Comparison of ENCODE assay signal across 11 cellular contexts in genomic region chr1:27789511-27790154, GRCh38. TPM values are rescaled to one million over a fixed set of nuclear protein-coding genes. Genes with fewer than 3 reads are reported as not detected.
A peak's percentile ranks its signal among the peaks of the same experiment; 100 is the strongest.
DNase-seq lines count a peak whose midpoint lies in the region; ATAC-seq and TF ChIP-seq lines count a peak whose summit lies in the region.
"Had no signal": no experiment of that assay in that cellular context is flagged by ENCODE, and none has a peak within 500 bp of the region (broad histone marks: within the 10 kb centered on the region; RNA-seq: fewer than 3 reads in every experiment).

No MANE protein-coding gene starts in this region.

- H3K4me2 ChIP-seq in mammary epithelial cell (ENCODE audit: insufficient read depth, low read depth, low read length), result no peak overlapping the region

- TF ChIP-seq POLR2A in stomach (IDR thresholded peaks at IDR 0.05) (no peak), ovary (IDR thresholded peaks at IDR 0.05) (no peak)

- H3K4me3 ChIP-seq in mammary epithelial cell (replicated peaks in 1 of 3; ENCODE audit: insufficient read depth in 1 of 3, low read depth in 2 of 3, low read length in 3 of 3), result no peak overlapping the region
- H3K4me3 ChIP-seq in stomach, result no peak overlapping the region
- H3K4me3 ChIP-seq in ovary, result no peak overlapping the region

- no peak for TF ChIP-seq EP300 in stomach (IDR thresholded peaks at IDR 0.05)
- TF ChIP-seq EP300 in ovary (IDR thresholded peaks at IDR 0.05), result no peak

- H2AFZ ChIP-seq in mammary epithelial cell (ENCODE audit: low read depth, low read length), result no peak overlapping the region

- BruUV-seq in mammary epithelial cell (replicated peaks; lab: Mats Ljungman, UMichigan), result no TSS peak

- H3K27me3 ChIP-seq in mammary epithelial cell (ENCODE audit: insufficient read depth, low read length) (no peaks in the 10 kb centered on the region), stomach (no peaks in the 10 kb centered on the region), ovary (no peaks in the 10 kb centered on the region)

- no peaks in the 10 kb centered on the region for H4K20me1 ChIP-seq in mammary epithelial cell (ENCODE audit: insufficient read depth, low read length)

- H3K4me1 ChIP-seq in mammary epithelial cell (ENCODE audit: insufficient read depth, low read length) (peaks cover 9% of the 10 kb centered on the region), stomach (peaks cover 32 to 68% (median 50%) of the 10 kb centered on the region in 4 donors), ovary (ENCODE audit: insufficient read depth) (no peaks in the 10 kb centered on the region)

- DNase-seq in MV-4-11 (lab: John Stamatoyannopoulos, UW) (peak; percentile 53), mammary epithelial cell (peak; percentile 4), left colon (no peak), stomach (peak; percentile 59), superior temporal gyrus (ENCODE audit: extremely low spot score) (no peak), ovary (no peak), cortex of kidney (lab: John Stamatoyannopoulos, UW) (no peak)
- DNase-seq: NCI-H1436, posterior cingulate gyrus, SW 1271 had no signal

- H3K79me2 ChIP-seq in mammary epithelial cell (ENCODE audit: insufficient read depth, low read length), result peaks cover 29% of the 10 kb centered on the region

- CTCF ChIA-PET in mammary epithelial cell (lab: Charles Lee; ENCODE audit: low non-redundant PET), result no interaction called here

- H3K27ac ChIP-seq in mammary epithelial cell (ENCODE audit: insufficient read depth, low read depth, low read length), result no peak overlapping the region
- peak overlapping the region in 4 of 5 donors; percentile 78 to 84 (median 82) for H3K27ac ChIP-seq in stomach
- no peak overlapping the region for H3K27ac ChIP-seq in ovary

- TF ChIP-seq CTCF in mammary epithelial cell (conservative IDR thresholded peaks at IDR 0.05 in 1 of 2, IDR thresholded peaks at IDR 0.05 in 1 of 2; ENCODE audit: extremely low read depth in 1 of 2, insufficient read depth in 1 of 2, low read depth in 1 of 2, low read length in 2 of 2), result no peak
- no peak for TF ChIP-seq CTCF in stomach (IDR thresholded peaks at IDR 0.05)
- no peak for TF ChIP-seq CTCF in ovary (IDR thresholded peaks at IDR 0.05)

- intact Hi-C loops in mammary epithelial cell (cut with micrococcal nuclease), result no loop called here
- intact Hi-C loops in left colon (cut with DNase I, micrococcal nuclease), result no loop called here
- intact Hi-C loops in stomach (cut with DNase I; ENCODE audit: low total_unique reads), result no loop called here
- intact Hi-C loops in ovary (cut with DNase I), result no loop called here

- H3K9me3 ChIP-seq in mammary epithelial cell (replicated peaks; ENCODE audit: insufficient read depth, low read length), result no peaks in the 10 kb centered on the region
- H3K9me3 ChIP-seq in stomach, result no peaks in the 10 kb centered on the region
- no peaks in the 10 kb centered on the region for H3K9me3 ChIP-seq in ovary

- ATAC-seq in left colon (peak; percentile 58), GM21423 (IDR thresholded peaks at IDR 0.05; ENCODE audit: unreplicated experiment) (no peak)

- dilution Hi-C loops in mammary epithelial cell (cut with HindIII; ENCODE audit: low sequenced_read_pairs), result no loop called here

- in situ Hi-C loops in mammary epithelial cell (cut with MboI; ENCODE audit: low sequenced_read_pairs in 2 of 2), result no loop called here

- H3K9ac ChIP-seq in mammary epithelial cell (ENCODE audit: insufficient read depth, low read length), result no peak overlapping the region

- 100% methylated on average over 4 of the region's 4 CpGs for WGBS in mammary epithelial cell (ENCODE audit: low coverage, missing lambda C conversion rate)
- WGBS in stomach, 5 donors, result 27 to 43% (median 36%) methylated on average over 4 of the region's 4 CpGs
- WGBS in ovary, 3 donors, result 74 to 79% (median 79%) methylated on average over 4 of the region's 4 CpGs

- H3K36me3 ChIP-seq in mammary epithelial cell (ENCODE audit: insufficient read depth, low read length) (peaks cover 11% of the 10 kb centered on the region), stomach (peaks cover 31 to 50% (median 49%) of the 10 kb centered on the region in 4 donors), ovary (no peaks in the 10 kb centered on the region)

RNA-seq across cellular contexts. Expression of gene STX12, which starts 16.6 kb away (rescaled TPM):
- total RNA-seq in mammary epithelial cell (10 to 100 TPM; 39.1 to 59.8 TPM), left colon (10 to 100 TPM; 64.0 to 68.8 TPM), stomach (100 to 1,000 TPM in 2 of 5 donors, 10 to 100 TPM in 3; 10.7 to 312 (median 94.2) TPM), ovary (10 to 100 TPM; 34.3 to 45.7 (median 41.2) TPM)
- polyA plus RNA-seq in mammary epithelial cell (13.0 TPM), stomach (100 to 1,000 TPM in 1 of 3 donors, 10 to 100 TPM in 2; 22.2 to 117 (median 84.2) TPM), ovary (10 to 100 TPM; 23.9 to 74.8 TPM)
- 4.2 TPM for polyA minus RNA-seq in mammary epithelial cell

RNA-seq across cellular contexts. Expression of gene PPP1R8, which starts 40.9 kb away (rescaled TPM):
- 10 to 100 TPM; 37.0 to 42.5 TPM for total RNA-seq in mammary epithelial cell
- 34.4 TPM for polyA plus RNA-seq in mammary epithelial cell
- polyA minus RNA-seq in mammary epithelial cell, result 21.1 TPM
- total RNA-seq in left colon, result 10 to 100 TPM; 27.1 to 31.8 TPM
- total RNA-seq in stomach, result 10 to 100 TPM in 3 of 5 donors, 1 to 10 TPM in 1, under 1 TPM in 1; 0.58 to 40.0 (median 22.7) TPM
- polyA plus RNA-seq in stomach, result 10 to 100 TPM; 20.4 to 25.1 (median 21.8) TPM
- total RNA-seq in ovary, result 10 to 100 TPM; 24.9 to 49.0 (median 37.9) TPM
- 10 to 100 TPM; 33.8 to 37.4 TPM for polyA plus RNA-seq in ovary

Comparison
In these comparisons a context has a peak if more than half of its experiments do, and no peak if none do; other contexts are left out.
1. DNase-seq: peak in MV-4-11 (single experiment), mammary epithelial cell (single experiment) and stomach (single experiment); none in left colon (0 of 2), superior temporal gyrus (single experiment), ovary (0 of 5) and cortex of kidney (single experiment).
2. H3K27ac ChIP-seq: peak in stomach (4 of 5); none in mammary epithelial cell (single experiment) and ovary (0 of 2).